In the genomic region with DNA sequence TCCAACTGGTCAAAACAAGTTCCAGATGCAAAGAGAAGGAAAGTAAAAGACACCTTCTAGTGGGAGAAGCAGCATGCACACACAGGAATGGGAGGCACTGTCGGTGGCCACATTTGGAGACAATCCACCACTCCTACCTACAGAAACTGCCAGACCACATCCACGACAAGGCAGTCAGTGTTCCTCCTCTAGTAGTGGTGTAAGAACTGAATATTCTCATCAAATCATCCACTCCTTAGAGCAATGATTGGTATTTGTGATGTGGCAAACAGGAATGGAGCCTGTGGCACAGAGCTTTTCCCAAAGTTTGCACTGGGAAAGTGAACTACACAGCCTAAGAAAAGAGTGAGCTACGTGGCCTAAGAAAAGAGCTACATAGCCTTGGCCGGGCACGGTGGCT, we compare ENCODE assay signal across 1 cellular context.
TF ChIP-seq lines count a peak whose summit lies in the region.

No MANE protein-coding gene starts in this region.

TF ChIP-seq in H1, 55 proteins besides CTCF, POLR2A, EP300 and RAD21:
- TF ChIP-seq TAF1 (IDR thresholded peaks at IDR 0.05; ENCODE audit: low read depth, low read length) (no peak), TEAD4 (IDR thresholded peaks at IDR 0.05; ENCODE audit: low read depth, low read length) (no peak), SAP30 (IDR thresholded peaks at IDR 0.05; ENCODE audit: insufficient read depth, insufficient replicate concordance, low read length) (no peak), JUN (IDR thresholded peaks at IDR 0.05; ENCODE audit: low read depth, low read length) (no peak), SIN3A (conservative IDR thresholded peaks at IDR 0.05 in 1 of 2, IDR thresholded peaks at IDR 0.05 in 1 of 2; ENCODE audit: low read depth in 1 of 2, low read length in 2 of 2) (no peak), RXRA (IDR thresholded peaks at IDR 0.05; ENCODE audit: insufficient read depth, low read depth, low read length) (no peak), KDM5A (IDR thresholded peaks at IDR 0.05; ENCODE audit: low read length) (no peak)
- TF ChIP-seq, protein P1, sequence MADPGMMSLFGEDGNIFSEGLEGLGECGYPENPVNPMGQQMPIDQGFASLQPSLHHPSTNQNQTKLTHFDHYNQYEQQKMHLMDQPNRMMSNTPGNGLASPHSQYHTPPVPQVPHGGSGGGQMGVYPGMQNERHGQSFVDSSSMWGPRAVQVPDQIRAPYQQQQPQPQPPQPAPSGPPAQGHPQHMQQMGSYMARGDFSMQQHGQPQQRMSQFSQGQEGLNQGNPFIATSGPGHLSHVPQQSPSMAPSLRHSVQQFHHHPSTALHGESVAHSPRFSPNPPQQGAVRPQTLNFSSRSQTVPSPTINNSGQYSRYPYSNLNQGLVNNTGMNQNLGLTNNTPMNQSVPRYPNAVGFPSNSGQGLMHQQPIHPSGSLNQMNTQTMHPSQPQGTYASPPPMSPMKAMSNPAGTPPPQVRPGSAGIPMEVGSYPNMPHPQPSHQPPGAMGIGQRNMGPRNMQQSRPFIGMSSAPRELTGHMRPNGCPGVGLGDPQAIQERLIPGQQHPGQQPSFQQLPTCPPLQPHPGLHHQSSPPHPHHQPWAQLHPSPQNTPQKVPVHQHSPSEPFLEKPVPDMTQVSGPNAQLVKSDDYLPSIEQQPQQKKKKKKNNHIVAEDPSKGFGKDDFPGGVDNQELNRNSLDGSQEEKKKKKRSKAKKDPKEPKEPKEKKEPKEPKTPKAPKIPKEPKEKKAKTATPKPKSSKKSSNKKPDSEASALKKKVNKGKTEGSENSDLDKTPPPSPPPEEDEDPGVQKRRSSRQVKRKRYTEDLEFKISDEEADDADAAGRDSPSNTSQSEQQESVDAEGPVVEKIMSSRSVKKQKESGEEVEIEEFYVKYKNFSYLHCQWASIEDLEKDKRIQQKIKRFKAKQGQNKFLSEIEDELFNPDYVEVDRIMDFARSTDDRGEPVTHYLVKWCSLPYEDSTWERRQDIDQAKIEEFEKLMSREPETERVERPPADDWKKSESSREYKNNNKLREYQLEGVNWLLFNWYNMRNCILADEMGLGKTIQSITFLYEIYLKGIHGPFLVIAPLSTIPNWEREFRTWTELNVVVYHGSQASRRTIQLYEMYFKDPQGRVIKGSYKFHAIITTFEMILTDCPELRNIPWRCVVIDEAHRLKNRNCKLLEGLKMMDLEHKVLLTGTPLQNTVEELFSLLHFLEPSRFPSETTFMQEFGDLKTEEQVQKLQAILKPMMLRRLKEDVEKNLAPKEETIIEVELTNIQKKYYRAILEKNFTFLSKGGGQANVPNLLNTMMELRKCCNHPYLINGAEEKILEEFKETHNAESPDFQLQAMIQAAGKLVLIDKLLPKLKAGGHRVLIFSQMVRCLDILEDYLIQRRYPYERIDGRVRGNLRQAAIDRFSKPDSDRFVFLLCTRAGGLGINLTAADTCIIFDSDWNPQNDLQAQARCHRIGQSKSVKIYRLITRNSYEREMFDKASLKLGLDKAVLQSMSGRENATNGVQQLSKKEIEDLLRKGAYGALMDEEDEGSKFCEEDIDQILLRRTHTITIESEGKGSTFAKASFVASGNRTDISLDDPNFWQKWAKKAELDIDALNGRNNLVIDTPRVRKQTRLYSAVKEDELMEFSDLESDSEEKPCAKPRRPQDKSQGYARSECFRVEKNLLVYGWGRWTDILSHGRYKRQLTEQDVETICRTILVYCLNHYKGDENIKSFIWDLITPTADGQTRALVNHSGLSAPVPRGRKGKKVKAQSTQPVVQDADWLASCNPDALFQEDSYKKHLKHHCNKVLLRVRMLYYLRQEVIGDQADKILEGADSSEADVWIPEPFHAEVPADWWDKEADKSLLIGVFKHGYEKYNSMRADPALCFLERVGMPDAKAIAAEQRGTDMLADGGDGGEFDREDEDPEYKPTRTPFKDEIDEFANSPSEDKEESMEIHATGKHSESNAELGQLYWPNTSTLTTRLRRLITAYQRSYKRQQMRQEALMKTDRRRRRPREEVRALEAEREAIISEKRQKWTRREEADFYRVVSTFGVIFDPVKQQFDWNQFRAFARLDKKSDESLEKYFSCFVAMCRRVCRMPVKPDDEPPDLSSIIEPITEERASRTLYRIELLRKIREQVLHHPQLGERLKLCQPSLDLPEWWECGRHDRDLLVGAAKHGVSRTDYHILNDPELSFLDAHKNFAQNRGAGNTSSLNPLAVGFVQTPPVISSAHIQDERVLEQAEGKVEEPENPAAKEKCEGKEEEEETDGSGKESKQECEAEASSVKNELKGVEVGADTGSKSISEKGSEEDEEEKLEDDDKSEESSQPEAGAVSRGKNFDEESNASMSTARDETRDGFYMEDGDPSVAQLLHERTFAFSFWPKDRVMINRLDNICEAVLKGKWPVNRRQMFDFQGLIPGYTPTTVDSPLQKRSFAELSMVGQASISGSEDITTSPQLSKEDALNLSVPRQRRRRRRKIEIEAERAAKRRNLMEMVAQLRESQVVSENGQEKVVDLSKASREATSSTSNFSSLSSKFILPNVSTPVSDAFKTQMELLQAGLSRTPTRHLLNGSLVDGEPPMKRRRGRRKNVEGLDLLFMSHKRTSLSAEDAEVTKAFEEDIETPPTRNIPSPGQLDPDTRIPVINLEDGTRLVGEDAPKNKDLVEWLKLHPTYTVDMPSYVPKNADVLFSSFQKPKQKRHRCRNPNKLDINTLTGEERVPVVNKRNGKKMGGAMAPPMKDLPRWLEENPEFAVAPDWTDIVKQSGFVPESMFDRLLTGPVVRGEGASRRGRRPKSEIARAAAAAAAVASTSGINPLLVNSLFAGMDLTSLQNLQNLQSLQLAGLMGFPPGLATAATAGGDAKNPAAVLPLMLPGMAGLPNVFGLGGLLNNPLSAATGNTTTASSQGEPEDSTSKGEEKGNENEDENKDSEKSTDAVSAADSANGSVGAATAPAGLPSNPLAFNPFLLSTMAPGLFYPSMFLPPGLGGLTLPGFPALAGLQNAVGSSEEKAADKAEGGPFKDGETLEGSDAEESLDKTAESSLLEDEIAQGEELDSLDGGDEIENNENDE (IDR thresholded peaks at IDR 0.05; ENCODE audit: insufficient replicate concordance, low read length): no peak
